ENCODE assay signal across 11 cellular contexts in the genomic region with DNA sequence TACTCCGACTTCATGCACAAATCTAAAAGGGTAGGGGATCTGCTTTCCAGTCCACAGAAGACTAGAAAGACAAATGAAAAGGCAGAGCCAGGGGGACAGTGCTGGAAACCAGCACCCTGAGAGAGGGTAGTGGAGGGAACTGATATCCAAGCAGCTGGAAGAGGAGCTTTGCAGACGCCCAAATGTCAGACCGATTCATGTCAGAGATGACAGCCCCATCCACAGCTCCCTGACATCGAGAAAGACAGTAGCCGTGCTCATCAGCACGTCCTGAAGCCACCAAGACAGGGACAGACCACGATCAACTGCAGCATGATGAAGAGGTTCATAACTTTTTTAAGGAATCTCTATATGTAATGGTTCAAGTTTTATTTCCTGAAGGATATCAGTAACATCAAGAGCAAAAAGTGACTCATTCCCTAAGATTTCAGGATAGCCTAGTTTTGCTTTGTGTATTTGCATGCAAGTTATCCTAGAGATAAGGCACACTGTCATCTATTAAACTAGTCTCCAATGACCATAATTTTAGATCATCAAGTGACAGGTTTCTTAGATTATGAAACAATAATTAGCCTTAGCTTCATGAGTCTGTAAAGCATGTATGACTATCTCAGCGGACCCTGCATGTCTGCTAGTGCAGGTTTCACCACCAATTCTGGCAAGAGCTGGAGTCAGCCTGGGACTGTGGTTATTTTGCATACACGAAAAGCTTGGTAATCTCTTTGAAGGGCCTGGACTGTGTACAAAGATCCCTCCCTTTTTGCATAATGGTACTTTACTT. TPM values are rescaled to one million over a fixed set of nuclear protein-coding genes. Genes with fewer than 3 reads are reported as not detected.
DNase-seq lines count a peak whose midpoint lies in the region; ATAC-seq, FAIRE-seq and TF ChIP-seq lines count a peak whose summit lies in the region.
"Had no signal": no experiment of that assay in that cellular context is flagged by ENCODE, and none has a peak within 500 bp of the region (broad histone marks: within the 10 kb centered on the region; RNA-seq: fewer than 3 reads in every experiment).

No MANE protein-coding gene starts in this region.

- no peaks in the 10 kb centered on the region for H3K9me3 ChIP-seq in transverse colon
- H3K9me3 ChIP-seq: vagina had no signal

- no peaks in the 10 kb centered on the region for H3K27me3 ChIP-seq in transverse colon
- H3K27me3 ChIP-seq: vagina had no signal

- TF ChIP-seq CTCF in HFF-Myc (IDR thresholded peaks at IDR 0.05; ENCODE audit: low read depth, low read length, missing control alignments) (no peak), fibroblast of mammary gland (conservative IDR thresholded peaks at IDR 0.05; ENCODE audit: control insufficient read depth, insufficient read depth, low read depth, low read length) (no peak), transverse colon (IDR thresholded peaks at IDR 0.05) (no peak)

- H3K36me3 ChIP-seq in transverse colon: no peaks in the 10 kb centered on the region
- H3K36me3 ChIP-seq: vagina had no signal

- intact Hi-C loops in transverse colon (cut with DNase I; ENCODE audit: low total_unique reads): no loop called here

- peaks cover 0 to 30% (median 7%) of the 10 kb centered on the region in 4 donors for H3K4me1 ChIP-seq in transverse colon

- no peak for ATAC-seq in HG03442 (IDR thresholded peaks at IDR 0.05; ENCODE audit: unreplicated experiment)
- ATAC-seq: effector memory CD8-positive, alpha-beta T cell had no signal

- peak; percentile 70 for FAIRE-seq in RCC 7860 (lab: Jason Lieb, UNC)

- in situ Hi-C loops in transverse colon (cut with MboI; ENCODE audit: low pct_ligation_motif_present in 1 of 4, low pct_unique_long_range_greater_than_20kb in 1 of 4, low sequenced_read_pairs in 3 of 4): no loop called here

- no peak for TF ChIP-seq EP300 in transverse colon (IDR thresholded peaks at IDR 0.05; ENCODE audit: low read depth)

- peak overlapping the region; percentile 8; the same call in 1 of the 2 replicates for H3K4me3 ChIP-seq in HFF-Myc (replicated peaks; ENCODE audit: low read depth, low read length)
- H3K4me3 ChIP-seq in fibroblast of mammary gland (ENCODE audit: control insufficient read depth, low read depth, low read length): no peak overlapping the region
- no peak overlapping the region for H3K4me3 ChIP-seq in transverse colon
- H3K4me3 ChIP-seq: vagina had no signal

- peak overlapping the region; percentile 8 to 42 (median 38) for H3K27ac ChIP-seq in transverse colon
- H3K27ac ChIP-seq: vagina had no signal

- TF ChIP-seq POLR2A in transverse colon (IDR thresholded peaks at IDR 0.05): no peak

- 68 to 72% methylated on average over 3 to 9 of the region's 9 CpGs for WGBS in transverse colon (ENCODE audit: low coverage in 1 of 2), 2 donors

- DNase-seq in HFF-Myc (ENCODE audit: extremely low read depth, low read depth) (peak; percentile 37), RCC 7860 (ENCODE audit: low spot score) (peak; percentile 75), fibroblast of mammary gland (ENCODE audit: low read depth) (peak; percentile 82), transverse colon (peak; percentile 47), SHP77 treated with DMSO at 0.1 percent for 48 hours (lab: John Stamatoyannopoulos, UW) (no peak), COLO668 (lab: John Stamatoyannopoulos, UW; ENCODE audit: unreplicated experiment) (no peak)
- DNase-seq: effector memory CD8-positive, alpha-beta T cell; KBM-7; stimulated activated CD4-positive, alpha-beta T cell treated with anti-CD3 and anti-CD28 coated beads, Interleukin-4, amount 100 ng/mL, for 24 hours had no signal

RNA-seq across cellular contexts. Expression of gene PRDM1, which starts 43.0 kb away (rescaled TPM):
- total RNA-seq in transverse colon: 10 to 100 TPM in 3 of 4 donors, 1 to 10 TPM in 1; 2.4 to 32.4 (median 18.6) TPM

Comparison
In these comparisons a context has a peak if more than half of its experiments do, and no peak if none do; other contexts are left out.
1. DNase-seq: peak in HFF-Myc (single experiment), RCC 7860 (single experiment), fibroblast of mammary gland (single experiment) and transverse colon (single experiment); none in SHP77 treated with DMSO at 0.1 percent for 48 hours (single experiment) and COLO668 (single experiment).